In genomic region chr17:66290097-66290722, GRCh38 we compare ENCODE assay signal across 13 cellular contexts. TPM values are rescaled to one million over a fixed set of nuclear protein-coding genes. Genes with fewer than 3 reads are reported as not detected.
DNase-seq lines count a peak whose midpoint lies in the region; ATAC-seq and TF ChIP-seq lines count a peak whose summit lies in the region.
"Had no signal": no experiment of that assay in that cellular context is flagged by ENCODE, and none has a peak within 500 bp of the region (broad histone marks: within the 10 kb centered on the region; RNA-seq: fewer than 3 reads in every experiment).

No MANE protein-coding gene starts in this region.

- H3K9me2 ChIP-seq in OCI-LY1 (ENCODE audit: low read depth, low read length), result no peaks in the 10 kb centered on the region

- no peaks in the 10 kb centered on the region for H3K27me3 Mint-ChIP-seq in stimulated activated naive CD8-positive, alpha-beta T cell treated with anti-CD3 and anti-CD28 coated beads, Interleukin-15, amount 100 ng/mL, for 72 hours

- H3K9me3 ChIP-seq in OCI-LY1 (ENCODE audit: low read length) (no peaks in the 10 kb centered on the region), esophagus muscularis mucosa (no peaks in the 10 kb centered on the region)
- H3K9me3 ChIP-seq in effector memory CD4-positive, alpha-beta T cell (ENCODE audit: control insufficient read depth, low read length), result no peaks in the 10 kb centered on the region
- H3K9me3 ChIP-seq: Caco-2, testis had no signal

- H3K36me3 ChIP-seq in OCI-LY1 (ENCODE audit: insufficient read depth, low read length) (no peaks in the 10 kb centered on the region), esophagus muscularis mucosa (no peaks in the 10 kb centered on the region)
- H3K36me3 ChIP-seq in effector memory CD4-positive, alpha-beta T cell (ENCODE audit: control insufficient read depth, insufficient read depth, low read length), result no peaks in the 10 kb centered on the region

- H3K79me2 ChIP-seq in OCI-LY1 (ENCODE audit: insufficient read depth, low read length), result no peaks in the 10 kb centered on the region

- H3K4me3 Mint-ChIP-seq in stimulated activated naive CD8-positive, alpha-beta T cell treated with anti-CD3 and anti-CD28 coated beads, Interleukin-15, amount 100 ng/mL, for 72 hours, result peak overlapping the region in 1 of 2 donors; percentile 35
- H3K4me3 Mint-ChIP-seq: activated B cell treated with CpG ODN at 0.5 μM for 24 hours had no signal

- H4K20me1 ChIP-seq in OCI-LY1 (ENCODE audit: insufficient read depth, low read length), result no peaks in the 10 kb centered on the region

- H3K27ac Mint-ChIP-seq in stimulated activated naive CD8-positive, alpha-beta T cell treated with anti-CD3 and anti-CD28 coated beads, Interleukin-15, amount 100 ng/mL, for 72 hours, result peak overlapping the region in 1 of 2 donors; percentile 79
- H3K27ac Mint-ChIP-seq: activated B cell treated with CpG ODN at 0.5 μM for 24 hours had no signal

- H3K9me3 Mint-ChIP-seq in stimulated activated naive CD8-positive, alpha-beta T cell treated with anti-CD3 and anti-CD28 coated beads, Interleukin-15, amount 100 ng/mL, for 72 hours, result peaks cover 0 to under 1% of the 10 kb centered on the region in 2 donors
- H3K9me3 Mint-ChIP-seq: activated B cell treated with CpG ODN at 0.5 μM for 24 hours had no signal

- H3K4me1 ChIP-seq in OCI-LY1 (ENCODE audit: insufficient read depth, low read length, severe bottlenecking), result no peaks in the 10 kb centered on the region
- H3K4me1 ChIP-seq in esophagus muscularis mucosa, result no peaks in the 10 kb centered on the region
- H3K4me1 ChIP-seq in effector memory CD4-positive, alpha-beta T cell (ENCODE audit: control insufficient read depth, insufficient read depth, low read length, poor library complexity, severe bottlenecking), result peaks cover 13% of the 10 kb centered on the region
- H3K4me1 ChIP-seq: testis had no signal

- WGBS in esophagus muscularis mucosa, result 83% methylated on average over 4 of the region's 4 CpGs

- peaks cover 30% of the 10 kb centered on the region for H3K4me1 Mint-ChIP-seq in stimulated activated naive CD8-positive, alpha-beta T cell treated with anti-CD3 and anti-CD28 coated beads, Interleukin-15, amount 100 ng/mL, for 72 hours
- H3K4me1 Mint-ChIP-seq: activated B cell treated with CpG ODN at 0.5 μM for 24 hours had no signal

- intact Hi-C loops in esophagus muscularis mucosa (cut with DNase I), result no loop called here

- H3F3A ChIP-seq in OCI-LY1 (ENCODE audit: insufficient read depth, low read length), result no peaks in the 10 kb centered on the region

- H3K9ac ChIP-seq in OCI-LY1 (ENCODE audit: low read length), result no peak overlapping the region

- H3K4me3 ChIP-seq in OCI-LY1 (ENCODE audit: low read depth, low read length, poor library complexity, severe bottlenecking) (no peak overlapping the region), esophagus muscularis mucosa (no peak overlapping the region)
- H3K4me3 ChIP-seq in effector memory CD4-positive, alpha-beta T cell (ENCODE audit: insufficient read depth, low read depth, low read length, poor library complexity, severe bottlenecking), result no peak overlapping the region
- H3K4me3 ChIP-seq: testis had no signal

- TF ChIP-seq CTCF in OCI-LY1 (IDR thresholded peaks at IDR 0.05; ENCODE audit: low read length) (peak; percentile 78), esophagus muscularis mucosa (IDR thresholded peaks at IDR 0.05) (peak; percentile 37 to 39 (median 39))

- peak; percentile 75 for ATAC-seq in stimulated activated naive CD8-positive, alpha-beta T cell treated with anti-CD3 and anti-CD28 coated beads, Interleukin-15, Interleukin-2, amounts not matched to agents 100 U/mL and 50 U/mL, for 24 hours
- ATAC-seq in stimulated activated naive CD8-positive, alpha-beta T cell treated with anti-CD3 and anti-CD28 coated beads, Interleukin-15, amount 100 ng/mL, for 72 hours, result no peak

- no peak for DNase-seq in stimulated activated naive CD8-positive, alpha-beta T cell treated with anti-CD3 and anti-CD28 coated beads, Interleukin-15, Interleukin-2, amounts not matched to agents 100 U/mL and 50 U/mL, for 24 hours
- DNase-seq in stimulated activated naive CD8-positive, alpha-beta T cell treated with anti-CD3 and anti-CD28 coated beads, Interleukin-15, amount 100 ng/mL, for 72 hours, result no peak
- DNase-seq in esophagus muscularis mucosa (ENCODE audit: extremely low spot score) (no peak), NCI-H2196 treated with DMSO at 0.1 percent for 48 hours (lab: John Stamatoyannopoulos, UW; ENCODE audit: unreplicated experiment) (no peak), hippocampal formation (lab: John Stamatoyannopoulos, UW) (no peak), D341Med (ENCODE audit: low spot score) (no peak)
- DNase-seq in effector memory CD4-positive, alpha-beta T cell, result no peak
- DNase-seq: activated B cell treated with CpG ODN at 0.5 μM for 24 hours; activated naive CD4-positive, alpha-beta T cell; OCI-M1; testis had no signal

- no peak overlapping the region for H3K4me2 ChIP-seq in OCI-LY1 (ENCODE audit: low read length)

- no peak overlapping the region for H2AFZ ChIP-seq in OCI-LY1 (ENCODE audit: low read length)

- no peak for TF ChIP-seq POLR2A in esophagus muscularis mucosa (IDR thresholded peaks at IDR 0.05; ENCODE audit: low read depth)

- H3K27me3 ChIP-seq in OCI-LY1 (ENCODE audit: insufficient read depth, low read length), result no peaks in the 10 kb centered on the region
- no peaks in the 10 kb centered on the region for H3K27me3 ChIP-seq in esophagus muscularis mucosa
- no peaks in the 10 kb centered on the region for H3K27me3 ChIP-seq in effector memory CD4-positive, alpha-beta T cell (replicated peaks; ENCODE audit: control insufficient read depth, insufficient read depth, low read length, poor library complexity, severe bottlenecking)
- H3K27me3 ChIP-seq: testis had no signal

- TF ChIP-seq EP300 in esophagus muscularis mucosa (IDR thresholded peaks at IDR 0.05), result no peak

- H3K27ac ChIP-seq in OCI-LY1 (ENCODE audit: low read depth, low read length, poor library complexity, severe bottlenecking), result no peak overlapping the region
- no peak overlapping the region for H3K27ac ChIP-seq in esophagus muscularis mucosa (replicated peaks in 1 of 4)
- H3K27ac ChIP-seq in effector memory CD4-positive, alpha-beta T cell (ENCODE audit: insufficient read depth, low read length, poor library complexity, severe bottlenecking), result no peak overlapping the region
- H3K27ac ChIP-seq: testis had no signal

RNA-seq across cellular contexts. Expression of gene PRKCA, which starts 12.2 kb away (rescaled TPM):
- 10 to 100 TPM; 24.5 to 61.9 (median 40.8) TPM for total RNA-seq in esophagus muscularis mucosa
